Comparison of ENCODE assay signal across 16 cellular contexts in the genomic region with DNA sequence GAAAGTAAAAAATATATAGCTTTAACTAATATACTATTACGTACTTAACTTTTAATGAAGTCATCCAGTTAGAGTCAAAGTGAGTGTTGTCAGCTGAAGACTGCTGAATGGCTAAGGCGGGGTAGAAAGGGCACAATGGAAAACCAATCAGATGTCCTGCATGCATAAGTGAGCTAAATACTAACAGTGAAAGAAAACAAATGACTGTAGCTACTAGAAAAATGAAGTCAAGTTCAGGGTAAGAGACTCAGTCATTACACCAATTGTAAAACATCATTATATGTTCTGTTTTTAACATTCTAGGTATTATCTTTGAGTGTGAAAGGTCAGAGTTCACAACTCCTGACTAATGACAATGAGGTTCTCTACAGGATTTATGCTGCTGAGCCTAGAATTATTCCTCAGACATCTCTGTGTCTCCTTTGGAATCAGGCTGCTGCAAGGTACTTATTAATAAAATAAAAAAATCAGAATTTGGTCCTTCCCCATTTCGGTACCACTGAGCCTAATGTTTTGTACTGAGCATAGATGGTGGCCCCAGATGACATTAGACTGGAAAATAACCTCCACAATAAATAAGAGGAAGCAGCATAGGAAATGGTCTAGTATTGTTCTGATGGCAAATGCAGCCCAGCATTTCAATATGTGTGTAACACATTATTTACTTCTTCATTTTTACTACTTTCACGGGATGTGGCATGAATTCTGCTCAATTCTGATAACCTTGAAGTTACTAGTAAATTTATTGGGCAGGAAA.
"Had no signal": no experiment of that assay in that cellular context is flagged by ENCODE, and none has a peak within 500 bp of the region (broad histone marks: within the 10 kb centered on the region; RNA-seq: fewer than 3 reads in every experiment).

No MANE protein-coding gene starts in this region.

- H3K4me3 Mint-ChIP-seq: activated naive CD8-positive, alpha-beta T cell; activated T-cell treated with anti-CD3 and anti-CD28 coated beads, Interleukin-2, amount 50 U/mL, for 4 hours; dendritic cell treated with granulocyte-macrophage colony-stimulating factor and Interleukin-4, amounts not matched to agents 40 ng/mL and 50 ng/mL, for 4 days; naive B cell; neural progenitor cell; T-helper 2 cell treated with Interferon-gamma antibody and Interleukin-4, amounts not matched to agents 5 μg/mL and 100 μg/mL, for 36 hours had no signal

- H3K4me1 Mint-ChIP-seq: naive B cell, neural progenitor cell had no signal

- H3K27ac Mint-ChIP-seq: activated naive CD8-positive, alpha-beta T cell; dendritic cell treated with granulocyte-macrophage colony-stimulating factor and Interleukin-4, amounts not matched to agents 40 ng/mL and 50 ng/mL, for 4 days; naive B cell; neural progenitor cell; T-helper 2 cell treated with Interferon-gamma antibody and Interleukin-4, amounts not matched to agents 5 μg/mL and 100 μg/mL, for 36 hours had no signal

- H3K9me3 ChIP-seq: mucosa of descending colon, prostate gland, thoracic aorta had no signal

- H3K27me3 Mint-ChIP-seq: activated naive CD8-positive, alpha-beta T cell; dendritic cell treated with granulocyte-macrophage colony-stimulating factor and Interleukin-4, amounts not matched to agents 40 ng/mL and 50 ng/mL, for 4 days had no signal

- H3K27me3 ChIP-seq: neural progenitor cell had no signal

- H3K27ac ChIP-seq: neural progenitor cell, prostate gland, thoracic aorta had no signal

- H3K9me3 Mint-ChIP-seq: activated T-cell treated with anti-CD3 and anti-CD28 coated beads, Interleukin-2, amount 50 U/mL, for 4 hours; dendritic cell treated with granulocyte-macrophage colony-stimulating factor and Interleukin-4, amounts not matched to agents 40 ng/mL and 50 ng/mL, for 4 days; naive B cell; neural progenitor cell; T-helper 2 cell treated with Interferon-gamma antibody and Interleukin-4, amounts not matched to agents 5 μg/mL and 100 μg/mL, for 36 hours had no signal

- H3K36me3 ChIP-seq: neural progenitor cell, prostate gland, thoracic aorta had no signal

- ATAC-seq: activated T-cell treated with anti-CD3 and anti-CD28 coated beads, Interleukin-2, amount 50 U/mL, for 4 hours; mucosa of descending colon; right cardiac atrium had no signal

- H3K4me1 ChIP-seq: prostate gland had no signal

- DNase-seq: activated CD4-positive, alpha-beta T cell treated with anti-CD3 and anti-CD28 coated beads, Interleukin-2, amount 50 U/mL, for 1 hour; activated CD8-positive, alpha-beta memory T cell treated with anti-CD3 and anti-CD28 coated beads, Interleukin-2, amount 50 U/mL, for 4 hours; activated T-cell treated with anti-CD3 and anti-CD28 coated beads, Interleukin-2, amount 50 U/mL, for 4 hours; effector CD8-positive, alpha-beta T cell; mesenchymal stem cell; mucosa of descending colon; naive B cell; right cardiac atrium; stimulated activated CD4-positive, alpha-beta T cell treated with anti-CD3 and anti-CD28 coated beads, Interleukin-4, amount 100 ng/mL, for 1 hour had no signal

- H3K36me3 Mint-ChIP-seq: activated naive CD8-positive, alpha-beta T cell; naive B cell had no signal

- H3K4me3 ChIP-seq: mucosa of descending colon, neural progenitor cell, prostate gland, smooth muscle cell, thoracic aorta had no signal
